In the genomic region with DNA sequence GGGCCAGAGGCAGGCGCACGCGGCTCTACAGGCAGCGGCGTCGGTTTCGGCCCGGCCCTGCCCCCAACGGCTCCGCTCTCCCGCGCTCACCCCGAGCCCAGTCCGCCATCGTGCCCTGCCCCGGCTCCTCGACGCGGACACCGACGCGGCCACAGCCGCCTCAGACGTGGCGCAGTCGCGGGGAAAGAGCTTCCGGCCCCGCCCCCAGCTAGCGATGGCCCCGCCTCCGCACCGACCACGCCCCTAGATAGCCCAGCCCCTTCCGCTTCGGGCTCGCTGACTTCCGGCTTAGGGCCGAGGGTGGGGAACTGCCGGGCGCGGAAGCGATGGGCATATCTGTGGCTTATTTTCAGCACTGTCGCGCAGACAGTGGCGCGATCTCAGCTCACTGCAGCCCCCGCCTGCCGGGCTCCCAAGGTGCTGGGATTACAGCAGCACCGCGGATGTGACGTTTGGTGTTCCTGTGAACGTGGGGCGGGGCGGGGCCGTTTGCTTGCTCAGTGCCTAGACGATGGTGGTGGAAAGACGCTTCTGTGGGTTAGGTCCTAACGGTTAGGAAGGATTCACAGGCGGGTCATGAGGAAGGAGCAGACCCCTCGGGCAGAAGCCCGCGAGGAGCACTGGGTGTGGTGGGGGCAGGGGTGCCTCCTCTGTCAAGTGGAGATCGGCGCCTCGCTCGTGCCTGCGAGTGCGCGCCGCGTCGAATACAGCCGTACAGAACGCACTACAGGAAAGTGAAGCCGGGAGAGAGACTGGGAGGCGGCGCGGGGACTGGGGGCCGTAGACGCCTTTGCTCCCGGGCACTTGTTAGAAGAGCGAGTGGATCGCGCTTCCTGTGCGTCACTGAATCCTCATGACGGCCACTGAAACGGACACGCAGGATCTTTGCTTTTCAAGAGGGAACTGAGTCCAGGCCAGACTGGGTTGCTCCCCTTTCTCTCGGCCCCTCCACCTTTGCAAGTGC, we compare ENCODE assay signal across 1 cellular context.
TF ChIP-seq lines count a peak whose summit lies in the region.

A gene with protein sequence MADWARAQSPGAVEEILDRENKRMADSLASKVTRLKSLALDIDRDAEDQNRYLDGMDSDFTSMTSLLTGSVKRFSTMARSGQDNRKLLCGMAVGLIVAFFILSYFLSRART (minus strand): TSS at position 187 of the 964 bp plus-strand sequence. CDS start 78 bp downstream, at position 109.
A gene (plus strand): TSS at position 496 of the 964 bp plus-strand sequence. CDS start 1,147 bp downstream, outside the sequence.

TF ChIP-seq in K562, 482 proteins besides CTCF, POLR2A, EP300 and RAD21 (continued from another document and continues in another):
- TF ChIP-seq ZNF134 (CRISPR knock-in tag; conservative IDR thresholded peaks at IDR 0.05) (no peak), ELF2 (CRISPR knock-in tag; IDR thresholded peaks at IDR 0.05) (peak; percentile 77), MEF2D (tag; conservative IDR thresholded peaks at IDR 0.05; ENCODE audit: low read depth) (no peak), HMG20B (CRISPR knock-in tag; IDR thresholded peaks at IDR 0.05) (no peak), ZNF436 (CRISPR knock-in tag; IDR thresholded peaks at IDR 0.05) (no peak), ARHGAP35 (IDR thresholded peaks at IDR 0.05; ENCODE audit: partially characterized antibody) (no peak), NFE2 (IDR thresholded peaks at IDR 0.05; ENCODE audit: low read depth) (no peak), NCOR1 (IDR thresholded peaks at IDR 0.05) (no peak; the same call in 1 of the 2 replicates), POU5F1 (IDR thresholded peaks at IDR 0.05; ENCODE audit: borderline replicate concordance, low read depth, low read length, partially characterized antibody) (no peak), POLR2B (IDR thresholded peaks at IDR 0.05; ENCODE audit: low read depth, partially characterized antibody) (peak; percentile 88), MYBL2 (IDR thresholded peaks at IDR 0.05; ENCODE audit: low read depth) (no peak), MYBL2 (CRISPR knock-in tag; IDR thresholded peaks at IDR 0.05; ENCODE audit: borderline replicate concordance) (no peak), ZNF311 (CRISPR knock-in tag; IDR thresholded peaks at IDR 0.05) (no peak), ZSCAN29 (IDR thresholded peaks at IDR 0.05) (no peak), FOS (IDR thresholded peaks at IDR 0.05; ENCODE audit: extremely low read depth, insufficient read length) (no peak), OTX1 (CRISPR knock-in tag; IDR thresholded peaks at IDR 0.05) (no peak), ZEB2 (IDR thresholded peaks at IDR 0.05) (no peak), FOXA3 (CRISPR knock-in tag; conservative IDR thresholded peaks at IDR 0.05 in 1 of 2, IDR thresholded peaks at IDR 0.05 in 1 of 2) (no peak; a peak in 1 of 4 replicates), MTA1 (IDR thresholded peaks at IDR 0.05; ENCODE audit: borderline replicate concordance) (no peak), PHB2 (IDR thresholded peaks at IDR 0.05; ENCODE audit: low read depth) (no peak), WHSC1 (IDR thresholded peaks at IDR 0.05; ENCODE audit: low read length) (no peak), KLF1 (tag; IDR thresholded peaks at IDR 0.05) (0 out of 2 replicates have a peak, but pooled peaks have one; percentile 53), SIRT6 (IDR thresholded peaks at IDR 0.05; ENCODE audit: low read depth, low read length) (peak; percentile 53), ETV1 (tag; conservative IDR thresholded peaks at IDR 0.05; ENCODE audit: low read depth) (peak; percentile 53), BRD9 (IDR thresholded peaks at IDR 0.05; ENCODE audit: low read depth, partially characterized antibody) (no peak), DDX20 (tag; IDR thresholded peaks at IDR 0.05; ENCODE audit: low read depth) (no peak), POLR3G (IDR thresholded peaks at IDR 0.05; ENCODE audit: extremely low read depth, insufficient read length, insufficient replicate concordance) (no peak), KAT7 (CRISPR knock-in tag; IDR thresholded peaks at IDR 0.05; ENCODE audit: borderline replicate concordance) (peak; percentile 82; the same call in 1 of the 2 replicates), ZNF347 (CRISPR knock-in tag; IDR thresholded peaks at IDR 0.05; ENCODE audit: low read depth) (no peak), MECOM (CRISPR knock-in tag; IDR thresholded peaks at IDR 0.05) (no peak), DIDO1 (tag; IDR thresholded peaks at IDR 0.05; ENCODE audit: low read depth) (no peak), ZNF184 (CRISPR knock-in tag; IDR thresholded peaks at IDR 0.05) (no peak), RBM15 (IDR thresholded peaks at IDR 0.05; ENCODE audit: insufficient read depth, low read length) (no peak), GATA2 (CRISPR knock-in tag; IDR thresholded peaks at IDR 0.05) (no peak), SRSF3 (IDR thresholded peaks at IDR 0.05; ENCODE audit: insufficient read depth, low read length) (no peak), GABPA (tag; conservative IDR thresholded peaks at IDR 0.05; ENCODE audit: low read depth) (peak; percentile 96), NEUROD1 (IDR thresholded peaks at IDR 0.05; ENCODE audit: borderline replicate concordance, low read depth, low read length, partially characterized antibody) (no peak), RBM14 (IDR thresholded peaks at IDR 0.05; ENCODE audit: borderline replicate concordance, insufficient read depth, low read depth, low read length) (0 out of 2 replicates have a peak, but pooled peaks have one; percentile 53), TAF9B (IDR thresholded peaks at IDR 0.05; ENCODE audit: partially characterized antibody) (peak; percentile 80)
- TF ChIP-seq, protein P1, sequence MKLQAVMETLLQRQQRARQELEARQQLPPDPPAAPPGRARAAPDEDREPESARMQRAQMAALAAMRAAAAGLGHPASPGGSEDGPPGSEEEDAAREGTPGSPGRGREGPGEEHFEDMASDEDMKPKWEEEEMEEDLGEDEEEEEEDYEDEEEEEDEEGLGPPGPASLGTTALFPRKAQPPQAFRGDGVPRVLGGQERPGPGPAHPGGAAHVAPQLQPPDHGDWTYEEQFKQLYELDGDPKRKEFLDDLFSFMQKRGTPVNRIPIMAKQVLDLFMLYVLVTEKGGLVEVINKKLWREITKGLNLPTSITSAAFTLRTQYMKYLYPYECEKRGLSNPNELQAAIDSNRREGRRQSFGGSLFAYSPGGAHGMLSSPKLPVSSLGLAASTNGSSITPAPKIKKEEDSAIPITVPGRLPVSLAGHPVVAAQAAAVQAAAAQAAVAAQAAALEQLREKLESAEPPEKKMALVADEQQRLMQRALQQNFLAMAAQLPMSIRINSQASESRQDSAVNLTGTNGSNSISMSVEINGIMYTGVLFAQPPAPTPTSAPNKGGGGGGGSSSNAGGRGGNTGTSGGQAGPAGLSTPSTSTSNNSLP (IDR thresholded peaks at IDR 0.05; ENCODE audit: borderline replicate concordance, low read depth, low read length): no peak
- TF ChIP-seq, protein P2, sequence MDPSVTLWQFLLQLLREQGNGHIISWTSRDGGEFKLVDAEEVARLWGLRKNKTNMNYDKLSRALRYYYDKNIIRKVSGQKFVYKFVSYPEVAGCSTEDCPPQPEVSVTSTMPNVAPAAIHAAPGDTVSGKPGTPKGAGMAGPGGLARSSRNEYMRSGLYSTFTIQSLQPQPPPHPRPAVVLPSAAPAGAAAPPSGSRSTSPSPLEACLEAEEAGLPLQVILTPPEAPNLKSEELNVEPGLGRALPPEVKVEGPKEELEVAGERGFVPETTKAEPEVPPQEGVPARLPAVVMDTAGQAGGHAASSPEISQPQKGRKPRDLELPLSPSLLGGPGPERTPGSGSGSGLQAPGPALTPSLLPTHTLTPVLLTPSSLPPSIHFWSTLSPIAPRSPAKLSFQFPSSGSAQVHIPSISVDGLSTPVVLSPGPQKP (CRISPR knock-in tag; IDR thresholded peaks at IDR 0.05): no peak
- TF ChIP-seq, protein P3, sequence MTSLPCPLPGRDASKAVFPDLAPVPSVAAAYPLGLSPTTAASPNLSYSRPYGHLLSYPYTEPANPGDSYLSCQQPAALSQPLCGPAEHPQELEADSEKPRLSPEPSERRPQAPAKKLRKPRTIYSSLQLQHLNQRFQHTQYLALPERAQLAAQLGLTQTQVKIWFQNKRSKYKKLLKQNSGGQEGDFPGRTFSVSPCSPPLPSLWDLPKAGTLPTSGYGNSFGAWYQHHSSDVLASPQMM (CRISPR knock-in tag; IDR thresholded peaks at IDR 0.05): no peak
- TF ChIP-seq, protein P4, sequence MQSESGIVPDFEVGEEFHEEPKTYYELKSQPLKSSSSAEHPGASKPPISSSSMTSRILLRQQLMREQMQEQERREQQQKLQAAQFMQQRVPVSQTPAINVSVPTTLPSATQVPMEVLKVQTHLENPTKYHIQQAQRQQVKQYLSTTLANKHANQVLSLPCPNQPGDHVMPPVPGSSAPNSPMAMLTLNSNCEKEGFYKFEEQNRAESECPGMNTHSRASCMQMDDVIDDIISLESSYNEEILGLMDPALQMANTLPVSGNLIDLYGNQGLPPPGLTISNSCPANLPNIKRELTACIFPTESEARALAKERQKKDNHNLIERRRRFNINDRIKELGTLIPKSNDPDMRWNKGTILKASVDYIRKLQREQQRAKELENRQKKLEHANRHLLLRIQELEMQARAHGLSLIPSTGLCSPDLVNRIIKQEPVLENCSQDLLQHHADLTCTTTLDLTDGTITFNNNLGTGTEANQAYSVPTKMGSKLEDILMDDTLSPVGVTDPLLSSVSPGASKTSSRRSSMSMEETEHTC (IDR thresholded peaks at IDR 0.05): no peak
- TF ChIP-seq, protein P5, sequence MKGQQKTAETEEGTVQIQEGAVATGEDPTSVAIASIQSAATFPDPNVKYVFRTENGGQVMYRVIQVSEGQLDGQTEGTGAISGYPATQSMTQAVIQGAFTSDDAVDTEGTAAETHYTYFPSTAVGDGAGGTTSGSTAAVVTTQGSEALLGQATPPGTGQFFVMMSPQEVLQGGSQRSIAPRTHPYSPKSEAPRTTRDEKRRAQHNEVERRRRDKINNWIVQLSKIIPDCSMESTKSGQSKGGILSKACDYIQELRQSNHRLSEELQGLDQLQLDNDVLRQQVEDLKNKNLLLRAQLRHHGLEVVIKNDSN (CRISPR knock-in tag; IDR thresholded peaks at IDR 0.05): no peak
- TF ChIP-seq, protein P6, sequence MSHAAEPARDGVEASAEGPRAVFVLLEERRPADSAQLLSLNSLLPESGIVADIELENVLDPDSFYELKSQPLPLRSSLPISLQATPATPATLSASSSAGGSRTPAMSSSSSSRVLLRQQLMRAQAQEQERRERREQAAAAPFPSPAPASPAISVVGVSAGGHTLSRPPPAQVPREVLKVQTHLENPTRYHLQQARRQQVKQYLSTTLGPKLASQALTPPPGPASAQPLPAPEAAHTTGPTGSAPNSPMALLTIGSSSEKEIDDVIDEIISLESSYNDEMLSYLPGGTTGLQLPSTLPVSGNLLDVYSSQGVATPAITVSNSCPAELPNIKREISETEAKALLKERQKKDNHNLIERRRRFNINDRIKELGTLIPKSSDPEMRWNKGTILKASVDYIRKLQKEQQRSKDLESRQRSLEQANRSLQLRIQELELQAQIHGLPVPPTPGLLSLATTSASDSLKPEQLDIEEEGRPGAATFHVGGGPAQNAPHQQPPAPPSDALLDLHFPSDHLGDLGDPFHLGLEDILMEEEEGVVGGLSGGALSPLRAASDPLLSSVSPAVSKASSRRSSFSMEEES (CRISPR knock-in tag; IDR thresholded peaks at IDR 0.05): no peak
- TF ChIP-seq, protein P7, sequence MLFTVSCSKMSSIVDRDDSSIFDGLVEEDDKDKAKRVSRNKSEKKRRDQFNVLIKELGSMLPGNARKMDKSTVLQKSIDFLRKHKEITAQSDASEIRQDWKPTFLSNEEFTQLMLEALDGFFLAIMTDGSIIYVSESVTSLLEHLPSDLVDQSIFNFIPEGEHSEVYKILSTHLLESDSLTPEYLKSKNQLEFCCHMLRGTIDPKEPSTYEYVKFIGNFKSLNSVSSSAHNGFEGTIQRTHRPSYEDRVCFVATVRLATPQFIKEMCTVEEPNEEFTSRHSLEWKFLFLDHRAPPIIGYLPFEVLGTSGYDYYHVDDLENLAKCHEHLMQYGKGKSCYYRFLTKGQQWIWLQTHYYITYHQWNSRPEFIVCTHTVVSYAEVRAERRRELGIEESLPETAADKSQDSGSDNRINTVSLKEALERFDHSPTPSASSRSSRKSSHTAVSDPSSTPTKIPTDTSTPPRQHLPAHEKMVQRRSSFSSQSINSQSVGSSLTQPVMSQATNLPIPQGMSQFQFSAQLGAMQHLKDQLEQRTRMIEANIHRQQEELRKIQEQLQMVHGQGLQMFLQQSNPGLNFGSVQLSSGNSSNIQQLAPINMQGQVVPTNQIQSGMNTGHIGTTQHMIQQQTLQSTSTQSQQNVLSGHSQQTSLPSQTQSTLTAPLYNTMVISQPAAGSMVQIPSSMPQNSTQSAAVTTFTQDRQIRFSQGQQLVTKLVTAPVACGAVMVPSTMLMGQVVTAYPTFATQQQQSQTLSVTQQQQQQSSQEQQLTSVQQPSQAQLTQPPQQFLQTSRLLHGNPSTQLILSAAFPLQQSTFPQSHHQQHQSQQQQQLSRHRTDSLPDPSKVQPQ (CRISPR knock-in tag; IDR thresholded peaks at IDR 0.05; ENCODE audit: borderline replicate concordance): no peak
- TF ChIP-seq, protein P8, sequence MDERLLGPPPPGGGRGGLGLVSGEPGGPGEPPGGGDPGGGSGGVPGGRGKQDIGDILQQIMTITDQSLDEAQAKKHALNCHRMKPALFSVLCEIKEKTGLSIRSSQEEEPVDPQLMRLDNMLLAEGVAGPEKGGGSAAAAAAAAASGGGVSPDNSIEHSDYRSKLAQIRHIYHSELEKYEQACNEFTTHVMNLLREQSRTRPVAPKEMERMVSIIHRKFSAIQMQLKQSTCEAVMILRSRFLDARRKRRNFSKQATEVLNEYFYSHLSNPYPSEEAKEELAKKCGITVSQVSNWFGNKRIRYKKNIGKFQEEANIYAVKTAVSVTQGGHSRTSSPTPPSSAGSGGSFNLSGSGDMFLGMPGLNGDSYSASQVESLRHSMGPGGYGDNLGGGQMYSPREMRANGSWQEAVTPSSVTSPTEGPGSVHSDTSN (CRISPR knock-in tag; IDR thresholded peaks at IDR 0.05; ENCODE audit: low read depth): no peak
- TF ChIP-seq, protein P8 (tag; conservative IDR thresholded peaks at IDR 0.05; ENCODE audit: low read depth): no peak
